In the genomic region with DNA sequence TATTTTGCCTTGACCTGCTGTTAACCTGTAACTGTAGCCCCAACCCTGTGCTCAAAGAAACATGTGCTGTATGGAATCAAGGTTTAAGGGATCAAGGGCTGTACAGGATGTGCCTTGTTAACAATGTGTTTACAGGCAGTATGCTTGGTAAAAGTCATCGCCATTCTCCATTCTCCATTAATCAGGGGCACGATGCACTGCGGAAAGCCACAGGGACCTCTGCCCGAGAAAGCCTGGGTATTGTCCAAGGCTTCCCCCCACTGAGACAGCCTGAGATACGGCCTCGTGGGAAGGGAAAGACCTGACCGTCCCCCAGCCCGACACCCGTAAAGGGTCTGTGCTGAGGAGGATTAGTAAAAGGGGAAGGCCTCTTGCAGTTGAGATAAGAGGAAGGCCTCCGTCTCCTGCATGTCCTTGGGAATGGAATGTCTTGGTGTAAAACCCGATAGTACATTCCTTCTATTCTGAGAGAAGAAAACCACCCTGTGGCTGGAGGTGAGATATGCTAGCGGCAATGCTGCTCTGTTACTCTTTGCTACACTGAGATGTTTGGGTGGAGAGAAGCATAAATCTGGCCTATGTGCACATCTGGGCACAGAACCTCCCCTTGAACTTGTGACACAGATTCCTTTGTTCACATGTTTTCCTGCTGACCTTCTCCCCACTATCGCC, we compare ENCODE assay signal across 1 cellular context.
TF ChIP-seq lines count a peak whose summit lies in the region.

No MANE protein-coding gene starts in this region.

TF ChIP-seq in GM23338, 12 proteins besides CTCF, POLR2A, EP300 and RAD21:
- TF ChIP-seq, protein P1, sequence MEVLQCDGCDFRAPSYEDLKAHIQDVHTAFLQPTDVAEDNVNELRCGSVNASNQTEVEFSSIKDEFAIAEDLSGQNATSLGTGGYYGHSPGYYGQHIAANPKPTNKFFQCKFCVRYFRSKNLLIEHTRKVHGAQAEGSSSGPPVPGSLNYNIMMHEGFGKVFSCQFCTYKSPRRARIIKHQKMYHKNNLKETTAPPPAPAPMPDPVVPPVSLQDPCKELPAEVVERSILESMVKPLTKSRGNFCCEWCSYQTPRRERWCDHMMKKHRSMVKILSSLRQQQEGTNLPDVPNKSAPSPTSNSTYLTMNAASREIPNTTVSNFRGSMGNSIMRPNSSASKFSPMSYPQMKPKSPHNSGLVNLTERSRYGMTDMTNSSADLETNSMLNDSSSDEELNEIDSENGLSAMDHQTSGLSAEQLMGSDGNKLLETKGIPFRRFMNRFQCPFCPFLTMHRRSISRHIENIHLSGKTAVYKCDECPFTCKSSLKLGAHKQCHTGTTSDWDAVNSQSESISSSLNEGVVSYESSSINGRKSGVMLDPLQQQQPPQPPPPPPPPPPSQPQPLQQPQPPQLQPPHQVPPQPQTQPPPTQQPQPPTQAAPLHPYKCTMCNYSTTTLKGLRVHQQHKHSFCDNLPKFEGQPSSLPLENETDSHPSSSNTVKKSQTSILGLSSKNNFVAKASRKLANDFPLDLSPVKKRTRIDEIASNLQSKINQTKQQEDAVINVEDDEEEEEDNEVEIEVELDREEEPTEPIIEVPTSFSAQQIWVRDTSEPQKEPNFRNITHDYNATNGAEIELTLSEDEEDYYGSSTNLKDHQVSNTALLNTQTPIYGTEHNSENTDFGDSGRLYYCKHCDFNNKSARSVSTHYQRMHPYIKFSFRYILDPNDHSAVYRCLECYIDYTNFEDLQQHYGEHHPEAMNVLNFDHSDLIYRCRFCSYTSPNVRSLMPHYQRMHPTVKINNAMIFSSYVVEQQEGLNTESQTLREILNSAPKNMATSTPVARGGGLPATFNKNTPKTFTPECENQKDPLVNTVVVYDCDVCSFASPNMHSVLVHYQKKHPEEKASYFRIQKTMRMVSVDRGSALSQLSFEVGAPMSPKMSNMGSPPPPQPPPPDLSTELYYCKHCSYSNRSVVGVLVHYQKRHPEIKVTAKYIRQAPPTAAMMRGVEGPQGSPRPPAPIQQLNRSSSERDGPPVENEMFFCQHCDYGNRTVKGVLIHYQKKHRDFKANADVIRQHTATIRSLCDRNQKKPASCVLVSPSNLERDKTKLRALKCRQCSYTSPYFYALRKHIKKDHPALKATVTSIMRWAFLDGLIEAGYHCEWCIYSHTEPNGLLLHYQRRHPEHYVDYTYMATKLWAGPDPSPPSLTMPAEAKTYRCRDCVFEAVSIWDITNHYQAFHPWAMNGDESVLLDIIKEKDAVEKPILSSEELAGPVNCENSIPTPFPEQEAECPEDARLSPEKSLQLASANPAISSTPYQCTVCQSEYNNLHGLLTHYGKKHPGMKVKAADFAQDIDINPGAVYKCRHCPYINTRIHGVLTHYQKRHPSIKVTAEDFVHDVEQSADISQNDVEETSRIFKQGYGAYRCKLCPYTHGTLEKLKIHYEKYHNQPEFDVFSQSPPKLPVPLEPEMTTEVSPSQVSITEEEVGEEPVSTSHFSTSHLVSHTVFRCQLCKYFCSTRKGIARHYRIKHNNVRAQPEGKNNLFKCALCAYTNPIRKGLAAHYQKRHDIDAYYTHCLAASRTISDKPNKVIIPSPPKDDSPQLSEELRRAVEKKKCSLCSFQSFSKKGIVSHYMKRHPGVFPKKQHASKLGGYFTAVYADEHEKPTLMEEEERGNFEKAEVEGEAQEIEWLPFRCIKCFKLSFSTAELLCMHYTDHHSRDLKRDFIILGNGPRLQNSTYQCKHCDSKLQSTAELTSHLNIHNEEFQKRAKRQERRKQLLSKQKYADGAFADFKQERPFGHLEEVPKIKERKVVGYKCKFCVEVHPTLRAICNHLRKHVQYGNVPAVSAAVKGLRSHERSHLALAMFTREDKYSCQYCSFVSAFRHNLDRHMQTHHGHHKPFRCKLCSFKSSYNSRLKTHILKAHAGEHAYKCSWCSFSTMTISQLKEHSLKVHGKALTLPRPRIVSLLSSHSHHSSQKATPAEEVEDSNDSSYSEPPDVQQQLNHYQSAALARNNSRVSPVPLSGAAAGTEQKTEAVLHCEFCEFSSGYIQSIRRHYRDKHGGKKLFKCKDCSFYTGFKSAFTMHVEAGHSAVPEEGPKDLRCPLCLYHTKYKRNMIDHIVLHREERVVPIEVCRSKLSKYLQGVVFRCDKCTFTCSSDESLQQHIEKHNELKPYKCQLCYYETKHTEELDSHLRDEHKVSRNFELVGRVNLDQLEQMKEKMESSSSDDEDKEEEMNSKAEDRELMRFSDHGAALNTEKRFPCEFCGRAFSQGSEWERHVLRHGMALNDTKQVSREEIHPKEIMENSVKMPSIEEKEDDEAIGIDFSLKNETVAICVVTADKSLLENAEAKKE (CRISPR knock-in tag; IDR thresholded peaks at IDR 0.05) = 0 out of 2 replicates have a peak, but pooled peaks have one; percentile 51
